Comparison of ENCODE assay signal across 16 cellular contexts in genomic region chr1:29412591-29412990, GRCh38.
"Had no signal": no experiment of that assay in that cellular context is flagged by ENCODE, and none has a peak within 500 bp of the region (broad histone marks: within the 10 kb centered on the region; RNA-seq: fewer than 3 reads in every experiment).

No MANE protein-coding gene starts in this region.

- ATAC-seq: gastroesophageal sphincter; right cardiac atrium; stimulated activated naive CD8-positive, alpha-beta T cell treated with anti-CD3 and anti-CD28 coated beads, Interleukin-15, Interleukin-2, amounts not matched to agents 100 U/mL and 50 U/mL, for 24 hours had no signal

- DNase-seq: activated CD4-positive, alpha-beta T cell treated with anti-CD3 and anti-CD28 coated beads for 4 hours; activated CD4-positive, alpha-beta T cell treated with anti-CD3 and anti-CD28 coated beads, Interleukin-2, amount 50 U/mL, for 48 hours; activated CD4-positive, CD25-positive, alpha-beta regulatory T cell; activated naive CD4-positive, alpha-beta T cell treated with Interleukin-2 at 50 U/mL for 16 hours; activated naive CD8-positive, alpha-beta T cell treated with anti-CD3 and anti-CD28 coated beads for 36 hours; activated T-cell treated with anti-CD3 and anti-CD28 coated beads, Interleukin-2, amount 50 U/mL, for 48 hours; colonic mucosa; hypothalamus; left cardiac atrium; nucleus accumbens; right cardiac atrium; stimulated activated CD4-positive, alpha-beta T cell treated with anti-CD3 and anti-CD28 coated beads, Interleukin-12 subunit alpha, Interleukin-12 subunit beta, amount 100 ng/mL, for 4 hours; stimulated activated CD4-positive, alpha-beta T cell treated with anti-CD3 and anti-CD28 coated beads, Interleukin-4, amount 100 ng/mL, for 4 hours; stimulated activated naive CD8-positive, alpha-beta T cell treated with anti-CD3 and anti-CD28 coated beads, Interleukin-15, Interleukin-2, amounts not matched to agents 100 U/mL and 50 U/mL, for 24 hours; thyroid gland had no signal
